In the genomic region with DNA sequence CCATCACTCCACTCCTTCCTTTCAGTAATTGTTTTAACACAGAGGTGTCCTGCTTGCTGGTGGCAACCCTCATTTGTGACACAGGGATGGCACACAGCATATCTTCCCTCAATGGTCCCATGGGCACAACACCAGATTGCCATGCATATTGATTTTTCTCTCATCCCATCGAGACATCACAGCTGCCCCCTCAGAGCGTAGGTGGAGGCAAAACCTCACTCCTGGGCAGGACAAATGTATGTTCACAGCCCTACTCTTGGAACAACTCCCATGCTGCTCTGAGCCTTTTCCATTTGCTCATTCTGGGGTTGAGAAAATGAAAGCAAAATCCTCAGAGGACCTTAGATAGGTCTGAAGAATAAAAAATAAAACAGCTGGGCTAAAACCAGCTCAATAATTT, we compare ENCODE assay signal across 16 cellular contexts.
A peak's percentile ranks its signal among the peaks of the same experiment; 100 is the strongest.
DNase-seq lines count a peak whose midpoint lies in the region; ATAC-seq, FAIRE-seq and TF ChIP-seq lines count a peak whose summit lies in the region.
"Had no signal": no experiment of that assay in that cellular context is flagged by ENCODE, and none has a peak within 500 bp of the region (broad histone marks: within the 10 kb centered on the region; RNA-seq: fewer than 3 reads in every experiment).

No MANE protein-coding gene starts in this region.

- H3K9me3 Mint-ChIP-seq in HFFc6: no peaks in the 10 kb centered on the region
- H3K9me3 Mint-ChIP-seq in activated naive CD8-positive, alpha-beta T cell treated with anti-CD3 and anti-CD28 coated beads, Interleukin-2, amount 50 U/mL, for 24 hours: no peaks in the 10 kb centered on the region
- H3K9me3 Mint-ChIP-seq: GM23338 had no signal

- H3K27ac ChIP-seq in ACC112 (ENCODE audit: low read depth, low read length): no peak overlapping the region
- H3K27ac ChIP-seq in dorsolateral prefrontal cortex: peak overlapping the region in 8 of 59 donors; percentile 11 to 49 (median 32)
- no peak overlapping the region for H3K27ac ChIP-seq in hepatocyte

- H3K27me3 Mint-ChIP-seq in HFFc6 (ENCODE audit: insufficient read depth): peaks cover 2% of the 10 kb centered on the region
- no peaks in the 10 kb centered on the region for H3K27me3 Mint-ChIP-seq in activated naive CD8-positive, alpha-beta T cell treated with anti-CD3 and anti-CD28 coated beads, Interleukin-2, amount 50 U/mL, for 24 hours

- H3K9me3 ChIP-seq in hepatocyte (ENCODE audit: low read depth): no peaks in the 10 kb centered on the region

- H3K4me2 ChIP-seq in hepatocyte: no peak overlapping the region
- H3K4me2 ChIP-seq: GM23338 had no signal

- no peaks in the 10 kb centered on the region for H3K27me3 ChIP-seq in ACC112 (ENCODE audit: insufficient read depth, low read length)
- H3K27me3 ChIP-seq in dorsolateral prefrontal cortex: no peaks in the 10 kb centered on the region
- no peaks in the 10 kb centered on the region for H3K27me3 ChIP-seq in hepatocyte

- peak overlapping the region; percentile 48; the same call in 1 of the 2 replicates for H3K4me3 Mint-ChIP-seq in HFFc6
- H3K4me3 Mint-ChIP-seq in activated naive CD8-positive, alpha-beta T cell treated with anti-CD3 and anti-CD28 coated beads, Interleukin-2, amount 50 U/mL, for 24 hours: no peak overlapping the region
- H3K4me3 Mint-ChIP-seq: CD14-positive monocyte; CD8-positive, alpha-beta memory T cell; GM23338 had no signal

- no peak for ATAC-seq in activated naive CD8-positive, alpha-beta T cell treated with anti-CD3 and anti-CD28 coated beads, Interleukin-2, amount 50 U/mL, for 24 hours
- ATAC-seq: GM23338 had no signal

- peak overlapping the region; percentile 33 for H2AFZ ChIP-seq in ACC112 (ENCODE audit: low read length, unreplicated experiment)
- no peak overlapping the region for H2AFZ ChIP-seq in hepatocyte
- H2AFZ ChIP-seq: GM23338 had no signal

- peaks cover 16% of the 10 kb centered on the region; the same call in 1 of the 2 replicates for H3K4me1 Mint-ChIP-seq in HFFc6 (ENCODE audit: low read depth)
- no peaks in the 10 kb centered on the region for H3K4me1 Mint-ChIP-seq in activated naive CD8-positive, alpha-beta T cell treated with anti-CD3 and anti-CD28 coated beads, Interleukin-2, amount 50 U/mL, for 24 hours
- H3K4me1 Mint-ChIP-seq: CD14-positive monocyte; CD8-positive, alpha-beta memory T cell had no signal

- H3K36me3 Mint-ChIP-seq in HFFc6 (ENCODE audit: low read depth): no peaks in the 10 kb centered on the region
- H3K36me3 Mint-ChIP-seq in activated naive CD8-positive, alpha-beta T cell treated with anti-CD3 and anti-CD28 coated beads, Interleukin-2, amount 50 U/mL, for 24 hours (ENCODE audit: low read depth): no peaks in the 10 kb centered on the region
- H3K36me3 Mint-ChIP-seq: CD14-positive monocyte; CD8-positive, alpha-beta memory T cell had no signal

- H3K79me2 ChIP-seq in ACC112 (ENCODE audit: control insufficient read depth, insufficient read depth, low read length, unreplicated experiment) (no peaks in the 10 kb centered on the region), hepatocyte (no peaks in the 10 kb centered on the region)

- H3K27ac Mint-ChIP-seq in HFFc6: no peak overlapping the region
- no peak overlapping the region for H3K27ac Mint-ChIP-seq in activated naive CD8-positive, alpha-beta T cell treated with anti-CD3 and anti-CD28 coated beads, Interleukin-2, amount 50 U/mL, for 24 hours
- H3K27ac Mint-ChIP-seq: CD8-positive, alpha-beta memory T cell; GM23338 had no signal

- 89% methylated on average over 2 of the region's 2 CpGs for WGBS in hepatocyte (ENCODE audit: low lambda C conversion rate, missing lambda C conversion rate)

- H3K4me1 ChIP-seq in ACC112 (ENCODE audit: control insufficient read depth, insufficient read depth, low read length, unreplicated experiment): peaks cover 3% of the 10 kb centered on the region
- no peaks in the 10 kb centered on the region for H3K4me1 ChIP-seq in hepatocyte (ENCODE audit: insufficient read depth)

- no peaks in the 10 kb centered on the region for H4K20me1 ChIP-seq in hepatocyte (ENCODE audit: insufficient read depth, poor library complexity, severe bottlenecking)

- TF ChIP-seq CTCF in HFFc6 (IDR thresholded peaks at IDR 0.05): no peak
- no peak for TF ChIP-seq CTCF in dorsolateral prefrontal cortex (IDR thresholded peaks at IDR 0.05 in 54 of 56, conservative IDR thresholded peaks at IDR 0.05 in 2 of 56; ENCODE audit: low read depth in 1 of 56, partially characterized antibody in 56 of 56)
- no peak for TF ChIP-seq CTCF in hepatocyte (IDR thresholded peaks at IDR 0.05; ENCODE audit: poor library complexity)

- DNase-seq in HFFc6 (no peak), dorsolateral prefrontal cortex (peak in 7 of 10 donors; percentile 3 to 62 (median 50)), occipital lobe (lab: John Stamatoyannopoulos, UW) (peak; percentile 45), GM19239 (ENCODE audit: insufficient read length, low spot score) (no peak), NCI-H1105 treated with DMSO at 0.1 percent for 48 hours (lab: John Stamatoyannopoulos, UW) (no peak), hepatocyte (ENCODE audit: low spot score) (no peak)
- no peak for DNase-seq in activated naive CD8-positive, alpha-beta T cell treated with anti-CD3 and anti-CD28 coated beads, Interleukin-2, amount 50 U/mL, for 24 hours
- DNase-seq: CD8-positive, alpha-beta memory T cell; DMS79 treated with DMSO at 0.1 percent for 48 hours; EL; H7 had no signal

- H3K9me2 ChIP-seq in hepatocyte (replicated peaks; ENCODE audit: insufficient read depth): no peaks in the 10 kb centered on the region

- H3K36me3 ChIP-seq in ACC112 (ENCODE audit: insufficient read depth, low read length): no peaks in the 10 kb centered on the region
- H3K36me3 ChIP-seq in hepatocyte (replicated peaks; ENCODE audit: insufficient read depth, low read depth): no peaks in the 10 kb centered on the region

- no peak for FAIRE-seq in GM19239 (lab: Jason Lieb, UNC)
- FAIRE-seq: G401.6, GM12891 had no signal

- intact Hi-C loops in dorsolateral prefrontal cortex (cut with DNase I): loop anchor here in 1 of 2 donors (10.0 kb wide), 1 partner anchor 69 kb away; no protein-coding TSS in a partner anchor

- H3K4me3 ChIP-seq in ACC112 (ENCODE audit: low read depth, low read length) (no peak overlapping the region), dorsolateral prefrontal cortex (no peak overlapping the region), hepatocyte (no peak overlapping the region)
- H3K4me3 ChIP-seq: GM23338 had no signal

Comparison
In these comparisons a context has a peak if more than half of its experiments do, and no peak if none do; other contexts are left out.
1. DNase-seq: peak in dorsolateral prefrontal cortex (7 of 10) and occipital lobe (single experiment); none in HFFc6 (single experiment), GM19239 (single experiment), NCI-H1105 treated with DMSO at 0.1 percent for 48 hours (single experiment), hepatocyte (single experiment) and activated naive CD8-positive, alpha-beta T cell treated with anti-CD3 and anti-CD28 coated beads, Interleukin-2, amount 50 U/mL, for 24 hours (single experiment).